In the genomic region with DNA sequence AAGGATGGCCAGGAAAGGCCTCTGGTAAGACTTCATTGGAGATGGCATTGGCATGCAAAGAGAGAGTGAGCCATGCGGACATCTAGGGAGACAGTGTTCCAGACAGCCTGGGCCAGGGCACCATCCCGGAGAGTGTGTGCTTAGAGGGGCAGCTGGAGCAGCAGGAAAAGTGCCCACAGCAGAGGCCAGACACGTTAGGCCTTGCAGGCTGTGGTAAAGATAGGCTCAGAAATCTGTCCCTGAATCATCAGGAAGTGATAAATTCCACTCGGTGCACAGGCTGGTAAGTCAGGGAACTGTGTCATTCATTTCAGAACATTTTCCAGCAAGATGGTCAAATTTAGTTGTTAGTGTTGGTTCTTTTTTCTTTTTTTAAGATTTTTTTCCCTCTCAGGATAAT, we compare ENCODE assay signal across 1 cellular context.
TF ChIP-seq lines count a peak whose summit lies in the region.

No MANE protein-coding gene starts in this region.

TF ChIP-seq in endothelial cell of umbilical vein, 7 proteins besides CTCF, POLR2A, EP300 and RAD21:
- TF ChIP-seq FOS (IDR thresholded peaks at IDR 0.05; ENCODE audit: borderline replicate concordance, insufficient read depth, low read length): peak; percentile 61
- TF ChIP-seq GATA2 (IDR thresholded peaks at IDR 0.05; ENCODE audit: insufficient read depth, insufficient read length, low read depth, low read length): peak; percentile 24
- no peak for TF ChIP-seq MYC (IDR thresholded peaks at IDR 0.05; ENCODE audit: low read depth, low read length)
